Comparison of ENCODE assay signal across 8 cellular contexts in the genomic region with DNA sequence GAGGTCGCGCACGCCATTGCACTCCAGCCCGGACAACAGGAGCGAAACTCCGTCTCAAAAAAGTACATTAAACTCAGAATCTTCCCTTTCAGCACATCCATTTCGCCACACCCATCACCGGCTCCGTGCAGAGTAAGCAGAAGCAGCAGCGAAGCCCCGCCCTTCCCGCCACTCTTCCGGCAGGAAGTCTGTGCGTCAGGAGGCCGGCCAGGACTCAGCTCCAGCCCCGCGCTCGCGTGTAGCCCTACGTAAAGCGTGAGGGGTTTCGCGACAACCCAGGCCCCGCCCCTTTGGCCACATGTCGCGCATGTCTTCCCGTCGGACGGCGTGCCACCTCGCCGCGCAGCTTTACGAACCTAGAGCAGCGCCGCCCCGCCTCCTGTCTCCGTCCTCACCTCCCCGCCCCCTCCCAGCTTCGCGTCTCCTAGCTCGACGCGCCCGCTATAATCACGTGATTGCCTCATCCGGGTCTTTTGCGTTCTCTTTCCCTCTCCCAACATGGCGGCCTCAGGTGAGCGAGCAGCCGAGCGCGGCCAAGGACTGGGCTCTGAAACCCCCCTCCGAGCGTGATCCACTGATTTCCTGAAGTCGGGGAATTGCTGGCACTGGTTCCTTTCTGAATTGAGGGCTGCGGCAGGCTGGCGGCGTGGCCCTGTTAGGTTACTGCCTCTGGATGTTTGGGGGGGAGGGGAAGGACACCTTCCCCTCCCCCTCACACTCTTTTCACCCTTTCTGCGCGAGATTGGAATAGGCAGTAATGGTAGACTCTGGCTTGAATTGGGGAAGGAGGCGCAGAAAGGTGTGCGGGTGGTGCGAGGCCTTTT. TPM values are rescaled to one million over a fixed set of nuclear protein-coding genes. Genes with fewer than 3 reads are reported as not detected.
DNase-seq lines count a peak whose midpoint lies in the region; ATAC-seq and TF ChIP-seq lines count a peak whose summit lies in the region.

A gene with protein sequence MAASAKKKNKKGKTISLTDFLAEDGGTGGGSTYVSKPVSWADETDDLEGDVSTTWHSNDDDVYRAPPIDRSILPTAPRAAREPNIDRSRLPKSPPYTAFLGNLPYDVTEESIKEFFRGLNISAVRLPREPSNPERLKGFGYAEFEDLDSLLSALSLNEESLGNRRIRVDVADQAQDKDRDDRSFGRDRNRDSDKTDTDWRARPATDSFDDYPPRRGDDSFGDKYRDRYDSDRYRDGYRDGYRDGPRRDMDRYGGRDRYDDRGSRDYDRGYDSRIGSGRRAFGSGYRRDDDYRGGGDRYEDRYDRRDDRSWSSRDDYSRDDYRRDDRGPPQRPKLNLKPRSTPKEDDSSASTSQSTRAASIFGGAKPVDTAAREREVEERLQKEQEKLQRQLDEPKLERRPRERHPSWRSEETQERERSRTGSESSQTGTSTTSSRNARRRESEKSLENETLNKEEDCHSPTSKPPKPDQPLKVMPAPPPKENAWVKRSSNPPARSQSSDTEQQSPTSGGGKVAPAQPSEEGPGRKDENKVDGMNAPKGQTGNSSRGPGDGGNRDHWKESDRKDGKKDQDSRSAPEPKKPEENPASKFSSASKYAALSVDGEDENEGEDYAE (plus strand): TSS at position 471 of the 824 bp plus-strand sequence. CDS start 28 bp downstream, at position 499.

- ATAC-seq in GM21447 (IDR thresholded peaks at IDR 0.05; ENCODE audit: unreplicated experiment) = peak; percentile 93

- TF ChIP-seq CTCF in Calu3 (IDR thresholded peaks at IDR 0.05; ENCODE audit: unreplicated experiment) = no peak
- no peak for TF ChIP-seq CTCF in OCI-LY1 (IDR thresholded peaks at IDR 0.05; ENCODE audit: low read length)

- in situ Hi-C loops in endometrial microvascular endothelial cells (cut with HindIII; ENCODE audit: inconsistent ontology term, low pct_unique_long_range_greater_than_20kb, low sequenced_read_pairs) = no loop called here

- H3K9me3 Mint-ChIP-seq in Calu3 (ENCODE audit: low read depth, unreplicated experiment) = no peaks in the 10 kb centered on the region

- H3K4me1 ChIP-seq in HUES64 (ENCODE audit: insufficient read depth, low read length) (peaks cover 39% of the 10 kb centered on the region), OCI-LY1 (ENCODE audit: insufficient read depth, low read length, severe bottlenecking) (peaks cover 48% of the 10 kb centered on the region), mesodermal cell (ENCODE audit: control insufficient read depth, insufficient read depth, low read length, poor library complexity, severe bottlenecking) (peaks cover 10% of the 10 kb centered on the region)

- H3K27ac ChIP-seq in HUES64 (ENCODE audit: low read depth, low read length) = peak within 1 kb of the TSS; percentile 100
- H3K27ac ChIP-seq in OCI-LY1 (ENCODE audit: low read depth, low read length, poor library complexity, severe bottlenecking) = peak within 1 kb of the TSS; percentile 94
- H3K27ac ChIP-seq in mesodermal cell (ENCODE audit: low read depth, low read length, severe bottlenecking) = peak within 1 kb of the TSS; percentile 93

- peak; percentile 98 for DNase-seq in Calu3
- DNase-seq in activated CD8-positive, alpha-beta memory T cell treated with anti-CD3 and anti-CD28 coated beads, Interleukin-2, amount 50 U/mL, for 4 hours = peak; percentile 100
- peak; percentile 99 to 100 for DNase-seq in stimulated activated CD8-positive, alpha-beta memory T cell treated with anti-CD3 and anti-CD28 coated beads, Interleukin-15, amount 100 ng/mL, for 4 hours (ENCODE audit: low read depth in 2 of 2)

- H3K36me3 ChIP-seq in HUES64 (ENCODE audit: insufficient read depth, low read length) (peaks cover 38% of the 10 kb centered on the region), OCI-LY1 (ENCODE audit: insufficient read depth, low read length) (peaks cover 44% of the 10 kb centered on the region), mesodermal cell (ENCODE audit: control insufficient read depth, insufficient read depth, low read length) (peaks cover 39% of the 10 kb centered on the region)

- no peaks in the 10 kb centered on the region for H3K9me2 ChIP-seq in OCI-LY1 (ENCODE audit: low read depth, low read length)

- intact Hi-C loops in Calu3 (cut with micrococcal nuclease; ENCODE audit: unreplicated experiment) = loop anchor here (2.0 kb wide), 1 partner anchor 13 kb away; no protein-coding TSS in a partner anchor

- no peaks in the 10 kb centered on the region for H3K27me3 Mint-ChIP-seq in Calu3 (ENCODE audit: unreplicated experiment)

- no peak within 1 kb of the TSS for H2AFZ ChIP-seq in OCI-LY1 (ENCODE audit: low read length)

- H3K27ac Mint-ChIP-seq in Calu3 (ENCODE audit: unreplicated experiment) = peak within 1 kb of the TSS; percentile 94

- no TSS peak for BruUV-seq in Calu3 (replicated peaks; lab: Mats Ljungman, UMichigan)

- peaks cover 49% of the 10 kb centered on the region for H3K79me2 ChIP-seq in OCI-LY1 (ENCODE audit: insufficient read depth, low read length)

- peaks cover 51% of the 10 kb centered on the region for H3K36me3 Mint-ChIP-seq in Calu3 (ENCODE audit: insufficient read depth, unreplicated experiment)

- H3K4me3 Mint-ChIP-seq in Calu3 (ENCODE audit: low read depth, unreplicated experiment) = peak within 1 kb of the TSS; percentile 95

- H3K4me3 ChIP-seq in HUES64 (ENCODE audit: low read length) = peak within 1 kb of the TSS; percentile 97
- H3K4me3 ChIP-seq in OCI-LY1 (ENCODE audit: low read depth, low read length, poor library complexity, severe bottlenecking) = peak within 1 kb of the TSS; percentile 99
- H3K4me3 ChIP-seq in mesodermal cell (ENCODE audit: extremely low read depth, insufficient read depth, low read length, poor library complexity, severe bottlenecking) = peak within 1 kb of the TSS; percentile 91

- H3K27me3 ChIP-seq in HUES64 (ENCODE audit: insufficient read depth, low read length) (no peaks in the 10 kb centered on the region), OCI-LY1 (ENCODE audit: insufficient read depth, low read length) (no peaks in the 10 kb centered on the region)

- CTCF ChIA-PET in Calu3 (lab: Charles Lee) = interaction anchor here (0.5 to 1.2 kb wide), 7 partner anchors 11 to 859 kb away, joined by 3 to 6 read pairs (median 4); a partner anchor contains a TSS

- WGBS in HUES64 = under 1% methylated on average over 64 of the region's 64 CpGs
- 0 to 1% methylated on average over 28 to 50 of the region's 64 CpGs for WGBS in mesodermal cell (ENCODE audit: insufficient coverage in 2 of 2), 2 experiments

- peak within 1 kb of the TSS; percentile 100 for H3K9ac ChIP-seq in HUES64 (ENCODE audit: low read depth, low read length)
- peak within 1 kb of the TSS; percentile 100 for H3K9ac ChIP-seq in OCI-LY1 (ENCODE audit: low read length)

- H3K4me1 Mint-ChIP-seq in Calu3 (ENCODE audit: low read depth, unreplicated experiment) = peaks cover 23% of the 10 kb centered on the region

- H3K9me3 ChIP-seq in HUES64 (ENCODE audit: insufficient read depth, low read depth, low read length) (no peaks in the 10 kb centered on the region), OCI-LY1 (ENCODE audit: low read length) (no peaks in the 10 kb centered on the region), mesodermal cell (ENCODE audit: control insufficient read depth, low read length) (no peaks in the 10 kb centered on the region)

- no peaks in the 10 kb centered on the region for H3F3A ChIP-seq in OCI-LY1 (ENCODE audit: insufficient read depth, low read length)

- H3K4me2 ChIP-seq in OCI-LY1 (ENCODE audit: low read length) = peak within 1 kb of the TSS; percentile 83

- H4K20me1 ChIP-seq in OCI-LY1 (ENCODE audit: insufficient read depth, low read length) = no peaks in the 10 kb centered on the region

RNA-seq across cellular contexts. Expression of the gene that starts here (rescaled TPM):
- total RNA-seq in Calu3 (2022) (242 and 272 TPM in 2 replicates), endometrial microvascular endothelial cells (ENCODE audit: inconsistent ontology term) (363 TPM)
- 342 TPM for polyA plus RNA-seq in HUES64 (2013, experiment 1 of 2)
- 381 TPM for polyA plus RNA-seq in HUES64 (2013, experiment 2 of 2)
- 346 TPM for polyA plus RNA-seq in mesodermal cell (2013, experiment 1 of 2)
- 376 TPM for polyA plus RNA-seq in mesodermal cell (2013, experiment 2 of 2)

Comparison
In these comparisons a context has a peak if more than half of its experiments do, and no peak if none do; other contexts are left out.
1. Peak in every context shown above with its lines: DNase-seq, ATAC-seq, H3K4me3 ChIP-seq and H3K27ac ChIP-seq.